In the genomic region with DNA sequence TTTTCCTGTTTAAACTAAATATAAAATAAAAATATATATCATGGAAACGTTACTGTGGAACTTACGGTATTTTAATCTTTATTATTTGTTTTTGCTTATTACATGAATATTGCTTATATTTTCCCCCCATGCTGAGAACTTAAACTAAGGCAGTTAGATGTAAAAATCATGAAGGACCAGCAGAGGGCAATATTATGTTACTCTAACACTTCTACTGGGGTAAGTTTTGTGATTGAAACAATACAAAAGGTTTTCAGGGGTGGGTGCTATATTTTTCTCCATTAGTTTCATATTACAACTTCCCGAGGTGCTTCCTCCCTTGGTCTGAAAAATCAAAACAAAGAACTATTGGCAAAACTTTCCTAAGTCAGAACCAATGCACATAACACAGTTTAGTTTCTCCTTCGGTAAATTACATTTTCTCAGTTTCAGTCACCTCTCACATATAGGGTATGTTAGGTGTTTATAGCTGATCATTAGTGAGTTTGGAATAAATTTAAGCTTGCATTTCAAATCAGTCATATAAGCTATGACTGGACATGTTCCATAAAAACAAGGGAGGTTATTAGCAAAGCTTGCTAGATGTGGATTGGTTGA, we compare ENCODE assay signal across 8 cellular contexts. TPM values are rescaled to one million over a fixed set of nuclear protein-coding genes. Genes with fewer than 3 reads are reported as not detected.
DNase-seq lines count a peak whose midpoint lies in the region; ATAC-seq and TF ChIP-seq lines count a peak whose summit lies in the region.

No MANE protein-coding gene starts in this region.

- 39 to 43% methylated on average over 4 of the region's 4 CpGs for WGBS in lower leg skin, 2 donors

- DNase-seq in AG08396 (ENCODE audit: low spot score) (peak; percentile 20), RPMI8226 (peak; percentile 57), fibroblast of mammary gland (ENCODE audit: low read depth) (peak; percentile 64), retina (peak; percentile 38), cerebellar nuclear complex (lab: John Stamatoyannopoulos, UW) (no peak), lower leg skin (ENCODE audit: low spot score in 2 of 2) (no peak)

- TF ChIP-seq POLR2A in lower leg skin (IDR thresholded peaks at IDR 0.05), result no peak

- ATAC-seq in GM18502 (IDR thresholded peaks at IDR 0.05; ENCODE audit: poor library complexity, unreplicated experiment), result peak; percentile 72

- intact Hi-C loops in lower leg skin (cut with DNase I; ENCODE audit: low total_unique reads), result no loop called here

- TF ChIP-seq CTCF in LNCAP (IDR thresholded peaks at IDR 0.05) (peak; percentile 64), fibroblast of mammary gland (conservative IDR thresholded peaks at IDR 0.05; ENCODE audit: control insufficient read depth, insufficient read depth, low read depth, low read length) (peak; percentile 52), lower leg skin (IDR thresholded peaks at IDR 0.05) (no peak)

- H3K4me3 ChIP-seq in fibroblast of mammary gland (ENCODE audit: control insufficient read depth, low read depth, low read length) (no peak overlapping the region), lower leg skin (ENCODE audit: low read depth, poor library complexity, severe bottlenecking) (no peak overlapping the region)

RNA-seq across cellular contexts. Expression of a gene that starts 54.8 kb away (rescaled TPM):
- total RNA-seq in lower leg skin, result 10 to 100 TPM in 2 of 4 donors, 1 to 10 TPM in 2; 7.0 to 13.9 (median 10.9) TPM

Comparison
In these comparisons a context has a peak if more than half of its experiments do, and no peak if none do; other contexts are left out.
1. DNase-seq: peak in AG08396 (single experiment), RPMI8226 (single experiment), fibroblast of mammary gland (single experiment) and retina (single experiment); none in cerebellar nuclear complex (0 of 2) and lower leg skin (0 of 2).
2. CTCF ChIP-seq: peak in LNCAP (single experiment) and fibroblast of mammary gland (single experiment); none in lower leg skin (0 of 3).